2 cellular contexts compared by ENCODE assay signal in the genomic region with DNA sequence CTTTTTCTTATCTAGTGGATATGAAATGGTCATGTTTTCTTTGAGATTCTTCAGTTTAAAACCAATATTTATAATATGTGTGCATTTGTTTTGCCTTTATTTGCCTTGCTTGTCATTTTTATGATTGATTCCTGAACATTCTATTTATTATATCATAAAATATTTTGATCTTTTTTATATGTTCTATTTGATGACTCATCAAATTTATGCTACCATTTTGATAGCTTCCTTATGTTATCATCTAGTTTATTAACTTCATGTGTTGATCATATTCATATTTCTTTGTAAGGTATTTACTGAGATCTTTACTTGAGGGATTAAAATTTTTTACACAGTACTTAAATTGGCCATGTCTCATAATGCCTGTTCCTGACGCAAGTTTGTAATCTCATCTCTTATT.
A peak's percentile ranks its signal among the peaks of the same experiment; 100 is the strongest.
TF ChIP-seq lines count a peak whose summit lies in the region.

No MANE protein-coding gene starts in this region.

TF ChIP-seq in IMR-90, 13 proteins besides CTCF, POLR2A, EP300 and RAD21 (continued from another document):
- TF ChIP-seq MAFK (IDR thresholded peaks at IDR 0.05; ENCODE audit: low read depth, low read length) (peak; percentile 97), MAZ (IDR thresholded peaks at IDR 0.05; ENCODE audit: borderline replicate concordance, low read depth, low read length) (no peak), RCOR1 (IDR thresholded peaks at IDR 0.05; ENCODE audit: insufficient replicate concordance, low read length) (no peak)

TF ChIP-seq in K562, 482 proteins besides CTCF, POLR2A, EP300 and RAD21 (continued from another document):
- TF ChIP-seq, protein P1, sequence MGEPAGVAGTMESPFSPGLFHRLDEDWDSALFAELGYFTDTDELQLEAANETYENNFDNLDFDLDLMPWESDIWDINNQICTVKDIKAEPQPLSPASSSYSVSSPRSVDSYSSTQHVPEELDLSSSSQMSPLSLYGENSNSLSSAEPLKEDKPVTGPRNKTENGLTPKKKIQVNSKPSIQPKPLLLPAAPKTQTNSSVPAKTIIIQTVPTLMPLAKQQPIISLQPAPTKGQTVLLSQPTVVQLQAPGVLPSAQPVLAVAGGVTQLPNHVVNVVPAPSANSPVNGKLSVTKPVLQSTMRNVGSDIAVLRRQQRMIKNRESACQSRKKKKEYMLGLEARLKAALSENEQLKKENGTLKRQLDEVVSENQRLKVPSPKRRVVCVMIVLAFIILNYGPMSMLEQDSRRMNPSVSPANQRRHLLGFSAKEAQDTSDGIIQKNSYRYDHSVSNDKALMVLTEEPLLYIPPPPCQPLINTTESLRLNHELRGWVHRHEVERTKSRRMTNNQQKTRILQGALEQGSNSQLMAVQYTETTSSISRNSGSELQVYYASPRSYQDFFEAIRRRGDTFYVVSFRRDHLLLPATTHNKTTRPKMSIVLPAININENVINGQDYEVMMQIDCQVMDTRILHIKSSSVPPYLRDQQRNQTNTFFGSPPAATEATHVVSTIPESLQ (CRISPR knock-in tag; IDR thresholded peaks at IDR 0.05): no peak
- TF ChIP-seq C11orf30 (IDR thresholded peaks at IDR 0.05; ENCODE audit: low read depth): peak; percentile 73
- TF ChIP-seq, protein P2, sequence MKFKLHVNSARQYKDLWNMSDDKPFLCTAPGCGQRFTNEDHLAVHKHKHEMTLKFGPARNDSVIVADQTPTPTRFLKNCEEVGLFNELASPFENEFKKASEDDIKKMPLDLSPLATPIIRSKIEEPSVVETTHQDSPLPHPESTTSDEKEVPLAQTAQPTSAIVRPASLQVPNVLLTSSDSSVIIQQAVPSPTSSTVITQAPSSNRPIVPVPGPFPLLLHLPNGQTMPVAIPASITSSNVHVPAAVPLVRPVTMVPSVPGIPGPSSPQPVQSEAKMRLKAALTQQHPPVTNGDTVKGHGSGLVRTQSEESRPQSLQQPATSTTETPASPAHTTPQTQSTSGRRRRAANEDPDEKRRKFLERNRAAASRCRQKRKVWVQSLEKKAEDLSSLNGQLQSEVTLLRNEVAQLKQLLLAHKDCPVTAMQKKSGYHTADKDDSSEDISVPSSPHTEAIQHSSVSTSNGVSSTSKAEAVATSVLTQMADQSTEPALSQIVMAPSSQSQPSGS (CRISPR knock-in tag; IDR thresholded peaks at IDR 0.05): no peak
- no peak for TF ChIP-seq PTBP1 (IDR thresholded peaks at IDR 0.05; ENCODE audit: low read depth, low read length)
- TF ChIP-seq NFRKB (IDR thresholded peaks at IDR 0.05; ENCODE audit: low read depth): no peak
- TF ChIP-seq GABPA (tag; conservative IDR thresholded peaks at IDR 0.05; ENCODE audit: low read depth): no peak
- TF ChIP-seq TBP (optimal IDR thresholded peaks at IDR 0.05; ENCODE audit: low read depth, low read length): no peak
- TF ChIP-seq, protein P3, sequence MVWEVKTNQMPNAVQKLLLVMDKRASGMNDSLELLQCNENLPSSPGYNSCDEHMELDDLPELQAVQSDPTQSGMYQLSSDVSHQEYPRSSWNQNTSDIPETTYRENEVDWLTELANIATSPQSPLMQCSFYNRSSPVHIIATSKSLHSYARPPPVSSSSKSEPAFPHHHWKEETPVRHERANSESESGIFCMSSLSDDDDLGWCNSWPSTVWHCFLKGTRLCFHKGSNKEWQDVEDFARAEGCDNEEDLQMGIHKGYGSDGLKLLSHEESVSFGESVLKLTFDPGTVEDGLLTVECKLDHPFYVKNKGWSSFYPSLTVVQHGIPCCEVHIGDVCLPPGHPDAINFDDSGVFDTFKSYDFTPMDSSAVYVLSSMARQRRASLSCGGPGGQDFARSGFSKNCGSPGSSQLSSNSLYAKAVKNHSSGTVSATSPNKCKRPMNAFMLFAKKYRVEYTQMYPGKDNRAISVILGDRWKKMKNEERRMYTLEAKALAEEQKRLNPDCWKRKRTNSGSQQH (CRISPR knock-in tag; IDR thresholded peaks at IDR 0.05): no peak
- no peak for TF ChIP-seq ZNF644 (tag; IDR thresholded peaks at IDR 0.05; ENCODE audit: low read depth)
- TF ChIP-seq ZNF311 (CRISPR knock-in tag; IDR thresholded peaks at IDR 0.05): no peak
- TF ChIP-seq MAFF (IDR thresholded peaks at IDR 0.05; ENCODE audit: low read length): peak; percentile 73
- no peak for TF ChIP-seq RB1 (IDR thresholded peaks at IDR 0.05; ENCODE audit: low read depth)
- no peak for TF ChIP-seq PCBP2 (IDR thresholded peaks at IDR 0.05; ENCODE audit: low read depth, low read length, poor library complexity, severe bottlenecking)
- TF ChIP-seq RBM34 (IDR thresholded peaks at IDR 0.05; ENCODE audit: borderline replicate concordance, insufficient read depth, low read length): no peak
- no peak for TF ChIP-seq CBFA2T2 (conservative IDR thresholded peaks at IDR 0.05)
- no peak for TF ChIP-seq BRCA1 (IDR thresholded peaks at IDR 0.05)
- TF ChIP-seq BRCA1 (CRISPR knock-in tag; IDR thresholded peaks at IDR 0.05): no peak
- no peak for TF ChIP-seq ZBTB5 (IDR thresholded peaks at IDR 0.05)
- TF ChIP-seq ZNF316 (IDR thresholded peaks at IDR 0.05): peak; percentile 91
- no peak for TF ChIP-seq ZFX (CRISPR knock-in tag; IDR thresholded peaks at IDR 0.05)
- TF ChIP-seq RBM15 (IDR thresholded peaks at IDR 0.05; ENCODE audit: insufficient read depth, low read length): no peak
- no peak for TF ChIP-seq ZNF75A (CRISPR knock-in tag; IDR thresholded peaks at IDR 0.05)
- TF ChIP-seq NCOA2 (IDR thresholded peaks at IDR 0.05; ENCODE audit: partially characterized antibody in 2 of 2): no peak
- peak; percentile 83 for TF ChIP-seq MAFG (tag; conservative IDR thresholded peaks at IDR 0.05)
- TF ChIP-seq SIX5 (IDR thresholded peaks at IDR 0.05; ENCODE audit: borderline replicate concordance in 1 of 2, insufficient read depth in 1 of 2, low read depth in 1 of 2, low read length in 2 of 2): no peak
- peak; percentile 87 for TF ChIP-seq MAFK (IDR thresholded peaks at IDR 0.05; ENCODE audit: low read length)
